In genomic region chr11:120011836-120012235, GRCh38 we compare ENCODE assay signal across 19 cellular contexts.
"Had no signal": no experiment of that assay in that cellular context is flagged by ENCODE, and none has a peak within 500 bp of the region (broad histone marks: within the 10 kb centered on the region; RNA-seq: fewer than 3 reads in every experiment).

No MANE protein-coding gene starts in this region.

- H3K4me3 ChIP-seq: ascending aorta, left ventricle myocardium inferior, right lobe of liver, smooth muscle cell, stomach had no signal

- H3K36me3 ChIP-seq: ascending aorta, left ventricle myocardium inferior, right lobe of liver, stomach, WERI-Rb-1 had no signal

- H3K27ac ChIP-seq: ascending aorta, left ventricle myocardium inferior, right lobe of liver, stomach, WERI-Rb-1 had no signal

- ATAC-seq: activated T-cell treated with anti-CD3 and anti-CD28 coated beads, Interleukin-2, amount 50 U/mL, for 72 hours; effector memory CD8-positive, alpha-beta T cell; naive thymus-derived CD8-positive, alpha-beta T cell; right lobe of liver; stimulated activated effector memory CD8-positive, alpha-beta T cell treated with anti-CD3 and anti-CD28 coated beads, Interleukin-12 subunit alpha, Interleukin-12 subunit beta, amount 100 ng/mL, for 72 hours had no signal

- H3K4me1 ChIP-seq: ascending aorta, right lobe of liver had no signal

- H3K27me3 ChIP-seq: ascending aorta, right lobe of liver had no signal

- DNase-seq: activated CD4-positive, alpha-beta T cell treated with anti-CD3 and anti-CD28 coated beads for 1 hour; activated CD8-positive, alpha-beta memory T cell treated with anti-CD3 and anti-CD28 coated beads for 24 hours; activated CD8-positive, alpha-beta memory T cell treated with anti-CD3 and anti-CD28 coated beads, Interleukin-2, amount 50 U/mL, for 48 hours; activated effector memory CD4-positive, alpha-beta T cell treated with anti-CD3 and anti-CD28 coated beads, Interleukin-2, amount 50 U/mL, for 16 hours; activated naive CD4-positive, alpha-beta T cell treated with anti-CD3 and anti-CD28 coated beads, Interleukin-2, amount 50 U/mL, for 16 hours; activated T-cell treated with anti-CD3 and anti-CD28 coated beads, Interleukin-2, amount 50 U/mL, for 72 hours; effector memory CD8-positive, alpha-beta T cell; foreskin melanocyte; left ventricle myocardium inferior; mesenchymal stem cell; naive thymus-derived CD8-positive, alpha-beta T cell; right lobe of liver; stimulated activated CD4-positive, alpha-beta T cell treated with anti-CD3 and anti-CD28 coated beads, Interleukin-4, amount 100 ng/mL, for 24 hours; stomach; SW 1271; WERI-Rb-1 had no signal

- H3K4me2 ChIP-seq: smooth muscle cell had no signal

- H3K9me3 ChIP-seq: ascending aorta, left ventricle myocardium inferior, right lobe of liver, stomach had no signal
